Comparison of ENCODE assay signal across 1 cellular context in genomic region chr1:169570172-169570574, GRCh38.
TF ChIP-seq lines count a peak whose summit lies in the region.

No MANE protein-coding gene starts in this region.

TF ChIP-seq in HepG2, 621 proteins besides CTCF, POLR2A, EP300 and RAD21 (continued from another document and continues in another):
- no peak for TF ChIP-seq ZNF703 (CRISPR knock-in tag; IDR thresholded peaks at IDR 0.05; ENCODE audit: borderline replicate concordance)
- peak; percentile 89 for TF ChIP-seq MED1 (CRISPR knock-in tag; IDR thresholded peaks at IDR 0.05)
- TF ChIP-seq ETV5 (CRISPR knock-in tag; IDR thresholded peaks at IDR 0.05; ENCODE audit: borderline replicate concordance), result peak; percentile 60; the same call in 1 of the 2 replicates
- no peak for TF ChIP-seq SNRNP70 (IDR thresholded peaks at IDR 0.05; ENCODE audit: low read depth, low read length)
- no peak for TF ChIP-seq KDM1A (CRISPR knock-in tag; IDR thresholded peaks at IDR 0.05)
- 0 out of 2 replicates have a peak, but pooled peaks have one; percentile 26 for TF ChIP-seq MED13 (CRISPR knock-in tag; IDR thresholded peaks at IDR 0.05)
- TF ChIP-seq ZHX2 (IDR thresholded peaks at IDR 0.05; ENCODE audit: low read depth), result no peak
- TF ChIP-seq ZHX2 (CRISPR knock-in tag; IDR thresholded peaks at IDR 0.05; ENCODE audit: borderline replicate concordance), result no peak
- no peak for TF ChIP-seq ZNF121 (CRISPR knock-in tag; IDR thresholded peaks at IDR 0.05)
- no peak for TF ChIP-seq ZNF329 (CRISPR knock-in tag; IDR thresholded peaks at IDR 0.05; ENCODE audit: low read depth)
- TF ChIP-seq EEA1 (CRISPR knock-in tag; IDR thresholded peaks at IDR 0.05; ENCODE audit: borderline replicate concordance), result no peak
- TF ChIP-seq ELF4 (CRISPR knock-in tag; IDR thresholded peaks at IDR 0.05; ENCODE audit: borderline replicate concordance), result no peak
- TF ChIP-seq ZNF781 (CRISPR knock-in tag; IDR thresholded peaks at IDR 0.05; ENCODE audit: borderline replicate concordance, not compliant biosample characterization), result no peak
- TF ChIP-seq ZFP82 (CRISPR knock-in tag; IDR thresholded peaks at IDR 0.05; ENCODE audit: borderline replicate concordance), result no peak
- TF ChIP-seq FOXK2 (IDR thresholded peaks at IDR 0.05), result no peak
- no peak for TF ChIP-seq FOXC1 (CRISPR knock-in tag; IDR thresholded peaks at IDR 0.05; ENCODE audit: borderline replicate concordance)
- TF ChIP-seq TBX2 (CRISPR knock-in tag; IDR thresholded peaks at IDR 0.05; ENCODE audit: borderline replicate concordance), result peak; percentile 42; the same call in 1 of the 2 replicates
- no peak for TF ChIP-seq ZNF12 (CRISPR knock-in tag; IDR thresholded peaks at IDR 0.05)
- TF ChIP-seq BRD4 (CRISPR knock-in tag; IDR thresholded peaks at IDR 0.05), result no peak
- TF ChIP-seq ZNF501 (CRISPR knock-in tag; IDR thresholded peaks at IDR 0.05), result no peak
- TF ChIP-seq ZZZ3 (CRISPR knock-in tag; IDR thresholded peaks at IDR 0.05; ENCODE audit: borderline replicate concordance), result no peak
- TF ChIP-seq EHMT2 (IDR thresholded peaks at IDR 0.05; ENCODE audit: borderline replicate concordance, low read depth, low read length), result no peak
- no peak for TF ChIP-seq MYPOP (CRISPR knock-in tag; IDR thresholded peaks at IDR 0.05)
- no peak for TF ChIP-seq ATAD3A (CRISPR knock-in tag; IDR thresholded peaks at IDR 0.05)
- TF ChIP-seq ZFP37 (CRISPR knock-in tag; IDR thresholded peaks at IDR 0.05; ENCODE audit: borderline replicate concordance), result no peak
- TF ChIP-seq KDM5A (IDR thresholded peaks at IDR 0.05; ENCODE audit: borderline replicate concordance, low read length), result no peak
- TF ChIP-seq HOXA3 (CRISPR knock-in tag; IDR thresholded peaks at IDR 0.05), result no peak
- TF ChIP-seq ZNF10 (CRISPR knock-in tag; IDR thresholded peaks at IDR 0.05; ENCODE audit: borderline replicate concordance, low read depth), result no peak
- no peak for TF ChIP-seq ZNF766 (CRISPR knock-in tag; IDR thresholded peaks at IDR 0.05; ENCODE audit: borderline replicate concordance)
- TF ChIP-seq ZNF337 (CRISPR knock-in tag; IDR thresholded peaks at IDR 0.05; ENCODE audit: borderline replicate concordance, low read depth), result no peak
- TF ChIP-seq ZNF264 (CRISPR knock-in tag; IDR thresholded peaks at IDR 0.05), result no peak
- no peak for TF ChIP-seq ZNF513 (CRISPR knock-in tag; conservative IDR thresholded peaks at IDR 0.05)
- no peak for TF ChIP-seq E2F1 (CRISPR knock-in tag; IDR thresholded peaks at IDR 0.05)
- TF ChIP-seq HES4 (CRISPR knock-in tag; IDR thresholded peaks at IDR 0.05; ENCODE audit: borderline replicate concordance), result no peak
- peak; percentile 83 for TF ChIP-seq RXRB (CRISPR knock-in tag; IDR thresholded peaks at IDR 0.05; ENCODE audit: borderline replicate concordance)
- no peak for TF ChIP-seq ZNF282 (IDR thresholded peaks at IDR 0.05; ENCODE audit: partially characterized antibody)
- TF ChIP-seq ZNF512B (CRISPR knock-in tag; IDR thresholded peaks at IDR 0.05; ENCODE audit: borderline replicate concordance), result no peak
- TF ChIP-seq TFE3 (CRISPR knock-in tag; IDR thresholded peaks at IDR 0.05), result peak; percentile 89
- TF ChIP-seq ARID2 (CRISPR knock-in tag; IDR thresholded peaks at IDR 0.05; ENCODE audit: borderline replicate concordance), result no peak
- TF ChIP-seq TAF1 (CRISPR knock-in tag; IDR thresholded peaks at IDR 0.05), result no peak
- TF ChIP-seq ZNF724P (CRISPR knock-in tag; IDR thresholded peaks at IDR 0.05; ENCODE audit: borderline replicate concordance), result no peak
- no peak for TF ChIP-seq FIP1L1 (IDR thresholded peaks at IDR 0.05; ENCODE audit: borderline replicate concordance, insufficient read depth, low read depth, low read length)
- no peak for TF ChIP-seq TBL1XR1 (IDR thresholded peaks at IDR 0.05; ENCODE audit: borderline replicate concordance, low read length, partially characterized antibody)
- no peak for TF ChIP-seq ELK4 (CRISPR knock-in tag; IDR thresholded peaks at IDR 0.05; ENCODE audit: borderline replicate concordance)
- TF ChIP-seq YEATS2 (CRISPR knock-in tag; IDR thresholded peaks at IDR 0.05; ENCODE audit: borderline replicate concordance), result peak; percentile 27; the same call in 1 of the 2 replicates
- no peak for TF ChIP-seq AGO2 (optimal IDR thresholded peaks at IDR 0.05; ENCODE audit: low read depth, low read length)
- no peak for TF ChIP-seq ZNF615 (CRISPR knock-in tag; IDR thresholded peaks at IDR 0.05; ENCODE audit: borderline replicate concordance)
- TF ChIP-seq BCL3 (CRISPR knock-in tag; IDR thresholded peaks at IDR 0.05), result no peak
- TF ChIP-seq TAF15 (IDR thresholded peaks at IDR 0.05; ENCODE audit: low read depth, low read length, poor library complexity, severe bottlenecking), result no peak
- TF ChIP-seq ZNF616 (CRISPR knock-in tag; IDR thresholded peaks at IDR 0.05; ENCODE audit: low read depth), result no peak
- no peak for TF ChIP-seq NFE2 (CRISPR knock-in tag; IDR thresholded peaks at IDR 0.05)
- no peak for TF ChIP-seq MAFG (CRISPR knock-in tag; IDR thresholded peaks at IDR 0.05)
- TF ChIP-seq HOXA9 (CRISPR knock-in tag; IDR thresholded peaks at IDR 0.05; ENCODE audit: borderline replicate concordance), result no peak
- TF ChIP-seq CHD4 (IDR thresholded peaks at IDR 0.05; ENCODE audit: borderline replicate concordance, low read length), result no peak
- no peak for TF ChIP-seq ZNF713 (CRISPR knock-in tag; IDR thresholded peaks at IDR 0.05)
- no peak for TF ChIP-seq MTA3 (CRISPR knock-in tag; IDR thresholded peaks at IDR 0.05)
- no peak for TF ChIP-seq SUZ12 (IDR thresholded peaks at IDR 0.05; ENCODE audit: low read depth, low read length)
- TF ChIP-seq ZIK1 (CRISPR knock-in tag; IDR thresholded peaks at IDR 0.05; ENCODE audit: borderline replicate concordance, low read depth), result no peak
- no peak for TF ChIP-seq ZNF34 (CRISPR knock-in tag; IDR thresholded peaks at IDR 0.05; ENCODE audit: borderline replicate concordance)
